ENCODE assay signal across 15 cellular contexts in genomic region chr1:172400073-172400737, GRCh38. TPM values are rescaled to one million over a fixed set of nuclear protein-coding genes. Genes with fewer than 3 reads are reported as not detected.
A peak's percentile ranks its signal among the peaks of the same experiment; 100 is the strongest.
DNase-seq lines count a peak whose midpoint lies in the region; ATAC-seq, FAIRE-seq and TF ChIP-seq lines count a peak whose summit lies in the region.
"Had no signal": no experiment of that assay in that cellular context is flagged by ENCODE, and none has a peak within 500 bp of the region (broad histone marks: within the 10 kb centered on the region; RNA-seq: fewer than 3 reads in every experiment).

No MANE protein-coding gene starts in this region.

- no peak for TF ChIP-seq RAD21 in K562 (CRISPR knock-in tag; conservative IDR thresholded peaks at IDR 0.05 in 1 of 2, IDR thresholded peaks at IDR 0.05 in 1 of 2)

- CTCF ChIA-PET in activated CD4-positive, alpha-beta memory T cell treated with anti-CD3 and anti-CD28 coated beads for 36 hours (lab: Charles Lee), result interaction anchor here (0.6 to 4.8 kb wide), 28 partner anchors 8 to 598 kb away, joined by 3 to 47 read pairs (median 4); partner anchors contain the start of gene C1orf105
- CTCF ChIA-PET in activated CD4-positive, alpha-beta memory T cell treated with anti-CD3 and anti-CD28 coated beads, Interleukin-2, amount 10 ng/mL, durations not matched to agents 7 days and 5 days (lab: Charles Lee), result interaction anchor here (0.7 to 3.3 kb wide), 20 partner anchors 9 to 415 kb away, joined by 3 to 27 read pairs (median 3); no protein-coding TSS in a partner anchor
- CTCF ChIA-PET in K562 (lab: Yijun Ruan, JAX; ENCODE audit: low intra/inter-chr PET ratio), result interaction anchor here (0.6 to 2.4 kb wide), 6 partner anchors 29 to 834 kb away, joined by 3 to 11 read pairs (median 5); no protein-coding TSS in a partner anchor

- H3K27me3 ChIP-seq in K562 (ENCODE audit: control insufficient read depth in 2 of 2, insufficient read depth in 2 of 2, low read length in 2 of 2), result 0 out of 5 replicates have a peak, but pooled peaks cover 0 to 4% of the 10 kb centered on the region in 2 experiments
- no peaks in the 10 kb centered on the region for H3K27me3 ChIP-seq in muscle layer of colon (ENCODE audit: control insufficient read depth in 1 of 2, insufficient read depth in 2 of 2, low read length in 2 of 2)
- H3K27me3 ChIP-seq in thoracic aorta (replicated peaks; ENCODE audit: insufficient read depth), result no peaks in the 10 kb centered on the region

- H3K4me1 ChIP-seq in K562 (replicated peaks in 1 of 2; ENCODE audit: control insufficient read depth in 2 of 2, insufficient read depth in 2 of 2, low read length in 2 of 2) (no peaks in the 10 kb centered on the region; a peak in 1 of 5 replicates), muscle layer of colon (ENCODE audit: insufficient read depth, low read length) (peaks cover 44% of the 10 kb centered on the region), thoracic aorta (ENCODE audit: control insufficient read depth in 1 of 2, low read depth in 2 of 2) (peaks cover 31 to 76% of the 10 kb centered on the region in 2 donors)

- H3K9ac ChIP-seq in K562 (ENCODE audit: insufficient read depth in 1 of 2, low read depth in 2 of 2, low read length in 2 of 2) (no peak overlapping the region), muscle layer of colon (ENCODE audit: low read length) (no peak overlapping the region)

- H3K27ac Mint-ChIP-seq in activated CD4-positive, alpha-beta memory T cell treated with anti-CD3 and anti-CD28 coated beads for 36 hours, result peak overlapping the region; percentile 3
- H3K27ac Mint-ChIP-seq in activated CD4-positive, alpha-beta memory T cell treated with anti-CD3 and anti-CD28 coated beads, Interleukin-2, amount 10 ng/mL, durations not matched to agents 7 days and 5 days, result no peak overlapping the region

- no TSS peak for BruUV-seq in K562 (replicated peaks; lab: Mats Ljungman, UMichigan)

- H3K36me3 ChIP-seq in K562 (ENCODE audit: control insufficient read depth, insufficient read depth, low read length) (no peaks in the 10 kb centered on the region), muscle layer of colon (ENCODE audit: insufficient read depth, low read length) (no peaks in the 10 kb centered on the region), thoracic aorta (no peaks in the 10 kb centered on the region)

- no peak for TF ChIP-seq EP300 in K562 (IDR thresholded peaks at IDR 0.05; ENCODE audit: low read length)

- H3K27me3 Mint-ChIP-seq in activated CD4-positive, alpha-beta memory T cell treated with anti-CD3 and anti-CD28 coated beads for 36 hours, result no peaks in the 10 kb centered on the region
- peaks cover 3% of the 10 kb centered on the region for H3K27me3 Mint-ChIP-seq in activated CD4-positive, alpha-beta memory T cell treated with anti-CD3 and anti-CD28 coated beads, Interleukin-2, amount 10 ng/mL, durations not matched to agents 7 days and 5 days
- H3K27me3 Mint-ChIP-seq: central memory CD8-positive, alpha-beta T cell had no signal

- FAIRE-seq in K562 (lab: Jason Lieb, UNC) (no peak), GM12891 (lab: Jason Lieb, UNC) (no peak)
- FAIRE-seq: HTR-8/SVneo had no signal

- no peak overlapping the region for H3K4me2 ChIP-seq in K562 (ENCODE audit: insufficient read depth, low read length)

- WGBS in K562 (ENCODE audit: insufficient coverage, low coverage, missing lambda C conversion rate), result 5% methylated on average over 6 of the region's 6 CpGs

- in situ Hi-C loops in K562 (cut with MboI), result no loop called here

- H3K4me3 Mint-ChIP-seq in activated CD4-positive, alpha-beta memory T cell treated with anti-CD3 and anti-CD28 coated beads for 36 hours, result no peak overlapping the region
- no peak overlapping the region for H3K4me3 Mint-ChIP-seq in activated CD4-positive, alpha-beta memory T cell treated with anti-CD3 and anti-CD28 coated beads, Interleukin-2, amount 10 ng/mL, durations not matched to agents 7 days and 5 days
- H3K4me3 Mint-ChIP-seq: activated CD8-positive, alpha-beta memory T cell treated with anti-CD3 and anti-CD28 coated beads, Interleukin-2, amount 10 ng/mL, durations not matched to agents 7 days and 5 days had no signal

- H3K79me2 ChIP-seq in K562 (ENCODE audit: control insufficient read depth, insufficient read depth, low read length), result no peaks in the 10 kb centered on the region

- H2AFZ ChIP-seq in K562 (ENCODE audit: low read depth, low read length), result no peak overlapping the region

- peaks cover 56% of the 10 kb centered on the region for H3K4me1 Mint-ChIP-seq in activated CD4-positive, alpha-beta memory T cell treated with anti-CD3 and anti-CD28 coated beads for 36 hours (ENCODE audit: low read depth)
- peaks cover 39% of the 10 kb centered on the region for H3K4me1 Mint-ChIP-seq in activated CD4-positive, alpha-beta memory T cell treated with anti-CD3 and anti-CD28 coated beads, Interleukin-2, amount 10 ng/mL, durations not matched to agents 7 days and 5 days

- ATAC-seq in K562 (no peak), thoracic aorta (ENCODE audit: insufficient number of reproducible peaks, low FRiP score, low read depth) (no peak)

- TF ChIP-seq POLR2A in K562 (conservative IDR thresholded peaks at IDR 0.05), result no peak
- no peak for TF ChIP-seq POLR2A in GM12891 (IDR thresholded peaks at IDR 0.05; ENCODE audit: low read depth, low read length)

- H3K36me3 Mint-ChIP-seq in activated CD4-positive, alpha-beta memory T cell treated with anti-CD3 and anti-CD28 coated beads for 36 hours, result no peaks in the 10 kb centered on the region
- no peaks in the 10 kb centered on the region for H3K36me3 Mint-ChIP-seq in activated CD4-positive, alpha-beta memory T cell treated with anti-CD3 and anti-CD28 coated beads, Interleukin-2, amount 10 ng/mL, durations not matched to agents 7 days and 5 days (ENCODE audit: low read depth)
- H3K36me3 Mint-ChIP-seq: activated CD8-positive, alpha-beta memory T cell treated with anti-CD3 and anti-CD28 coated beads, Interleukin-2, amount 10 ng/mL, durations not matched to agents 7 days and 5 days had no signal

- H3K9me1 ChIP-seq in K562 (ENCODE audit: control insufficient read depth, insufficient read depth, low read length), result no peaks in the 10 kb centered on the region

- no peak overlapping the region for H3K4me3 ChIP-seq in K562
- no peak overlapping the region for H3K4me3 ChIP-seq in muscle layer of colon (ENCODE audit: low read depth in 1 of 2, low read length in 2 of 2)
- H3K4me3 ChIP-seq in thoracic aorta, result peak overlapping the region; percentile 55

- no peak for TF ChIP-seq CTCF in K562 (IDR thresholded peaks at IDR 0.05 in 2 of 3, conservative IDR thresholded peaks at IDR 0.05 in 1 of 3; ENCODE audit: insufficient read depth in 2 of 3, low read depth in 1 of 3, low read length in 3 of 3)
- TF ChIP-seq CTCF in thoracic aorta (IDR thresholded peaks at IDR 0.05), result no peak

- no peaks in the 10 kb centered on the region for H3K9me3 ChIP-seq in K562 (replicated peaks; ENCODE audit: control insufficient read depth, insufficient read depth, low read depth, low read length)
- H3K9me3 ChIP-seq in muscle layer of colon (ENCODE audit: low read length), result no peaks in the 10 kb centered on the region
- H3K9me3 ChIP-seq in thoracic aorta, result no peaks in the 10 kb centered on the region

- H4K20me1 ChIP-seq in K562 (replicated peaks; ENCODE audit: control insufficient read depth, insufficient read depth, low read length), result no peaks in the 10 kb centered on the region

- POLR2A ChIA-PET in activated CD4-positive, alpha-beta memory T cell treated with anti-CD3 and anti-CD28 coated beads for 36 hours (lab: Charles Lee), result interaction anchor here (1.0 kb wide), 1 partner anchor 310 kb away, joined by 3 read pairs; no protein-coding TSS in a partner anchor
- POLR2A ChIA-PET in activated CD4-positive, alpha-beta memory T cell treated with anti-CD3 and anti-CD28 coated beads, Interleukin-2, amount 10 ng/mL, durations not matched to agents 7 days and 5 days (lab: Charles Lee), result interaction anchor here (1.4 kb wide), 1 partner anchor 42 kb away, joined by 10 read pairs; no protein-coding TSS in a partner anchor
- POLR2A ChIA-PET in K562 (lab: Yijun Ruan, JAX), result interaction anchor here (0.7 to 1.1 kb wide), 2 partner anchors 16 to 418 kb away, joined by 3 read pairs; no protein-coding TSS in a partner anchor

- DNase-seq in activated CD4-positive, alpha-beta memory T cell treated with anti-CD3 and anti-CD28 coated beads for 36 hours, result no peak
- no peak for DNase-seq in activated CD4-positive, alpha-beta memory T cell treated with anti-CD3 and anti-CD28 coated beads, Interleukin-2, amount 10 ng/mL, durations not matched to agents 7 days and 5 days
- DNase-seq in K562 (ENCODE audit: extremely low read depth in 1 of 4, low spot score in 3 of 4) (no peak), thoracic aorta (ENCODE audit: low spot score) (no peak), retina (no peak), hepatic stellate cell (ENCODE audit: low spot score) (no peak), GM12891 (ENCODE audit: insufficient read length, low spot score) (no peak)
- DNase-seq: 8988T; activated CD8-positive, alpha-beta memory T cell treated with anti-CD3 and anti-CD28 coated beads, Interleukin-2, amount 10 ng/mL, durations not matched to agents 7 days and 5 days; NCI-H2107 had no signal

- H3K9me3 Mint-ChIP-seq in activated CD4-positive, alpha-beta memory T cell treated with anti-CD3 and anti-CD28 coated beads for 36 hours, result no peaks in the 10 kb centered on the region
- H3K9me3 Mint-ChIP-seq in activated CD4-positive, alpha-beta memory T cell treated with anti-CD3 and anti-CD28 coated beads, Interleukin-2, amount 10 ng/mL, durations not matched to agents 7 days and 5 days, result no peaks in the 10 kb centered on the region
- H3K9me3 Mint-ChIP-seq: central memory CD8-positive, alpha-beta T cell had no signal

- intact Hi-C loops in activated CD4-positive, alpha-beta memory T cell treated with anti-CD3 and anti-CD28 coated beads for 36 hours (cut with micrococcal nuclease), result no loop called here
- intact Hi-C loops in K562 (cut with micrococcal nuclease), result no loop called here

- no peak overlapping the region for H3K27ac ChIP-seq in K562 (ENCODE audit: extremely low read depth, low read depth, low read length)
- peak overlapping the region; percentile 69 for H3K27ac ChIP-seq in muscle layer of colon (ENCODE audit: low read depth, low read length)
- H3K27ac ChIP-seq in thoracic aorta, result peak overlapping the region; percentile 91

RNA-seq across cellular contexts. Expression of gene C1orf105, which starts 20.3 kb away (rescaled TPM):
- not detected for total RNA-seq in activated CD4-positive, alpha-beta memory T cell treated with anti-CD3 and anti-CD28 coated beads for 36 hours
- total RNA-seq in activated CD4-positive, alpha-beta memory T cell treated with anti-CD3 and anti-CD28 coated beads, Interleukin-2, amount 10 ng/mL, durations not matched to agents 7 days and 5 days, result not detected
- total RNA-seq in K562 (2011; cell fraction: chromatin; rRNA removed; ENCODE audit: low replicate concordance), result not detected in 2 replicates
- total RNA-seq in K562 (2011; cell fraction: nucleolus; rRNA removed), result not detected in 2 replicates
- not detected in 2 replicates for total RNA-seq in K562 (2011; cell fraction: nucleoplasm; rRNA removed)
- total RNA-seq in K562 (2014; rRNA removed) (not detected in 2 replicates), K562 (2014; rRNA removed; fragmentation: Illumina TruSeq; extraction: Trizol) (not detected in 2 replicates), K562 (2015; rRNA removed; fragmentation: Illumina TruSeq; extraction: Trizol) (not detected in 2 replicates), K562 (2021) (not detected in 2 replicates), thoracic aorta (not detected)
- polyA plus RNA-seq in K562 (2011; rRNA removed) (0.08 TPM in 1 of 2 replicates, not detected in the other), K562 (2014; fragmentation: Illumina TruSeq; extraction: Trizol) (0.19 TPM in 1 of 2 replicates, not detected in the other), K562 (2014; fragmentation: Nextera tagmentation; extraction: Ambion mirVana) (not detected), K562 (2014; rRNA removed) (not detected in 2 replicates)
- polyA plus RNA-seq in K562 (2011; cell fraction: cytosol; rRNA removed), result not detected in 2 replicates
- polyA plus RNA-seq in K562 (2011; cell fraction: nucleus; rRNA removed), result not detected in 2 replicates
- not detected in 2 replicates for polyA plus RNA-seq in K562 (2012)
- polyA minus RNA-seq in K562 (2011; rRNA and poly(A)+ RNA removed), result not detected in 2 replicates
- polyA minus RNA-seq in K562 (2011; cell fraction: cytosol; rRNA and poly(A)+ RNA removed), result not detected in 2 replicates
- not detected in 2 replicates for polyA minus RNA-seq in K562 (2011; cell fraction: nucleus; rRNA and poly(A)+ RNA removed)
- not detected for polyA plus RNA-seq in GM12891 (2012; ENCODE audit: low read depth, missing spikeins)
- total RNA-seq: activated CD8-positive, alpha-beta memory T cell treated with anti-CD3 and anti-CD28 coated beads, Interleukin-2, amount 10 ng/mL, durations not matched to agents 7 days and 5 days; frontal cortex; SK-MEL-5 had no signal

RNA-seq across cellular contexts. Expression of gene PIGC, which starts 43.7 kb away (rescaled TPM):
- total RNA-seq in activated CD4-positive, alpha-beta memory T cell treated with anti-CD3 and anti-CD28 coated beads for 36 hours, result 10 to 100 TPM; 16.6 to 17.4 TPM
- total RNA-seq in activated CD4-positive, alpha-beta memory T cell treated with anti-CD3 and anti-CD28 coated beads, Interleukin-2, amount 10 ng/mL, durations not matched to agents 7 days and 5 days, result 10 to 100 TPM; 24.5 to 26.2 TPM
- total RNA-seq in K562 (2011; cell fraction: chromatin; rRNA removed; ENCODE audit: low replicate concordance), result 43.3 and 43.8 TPM in 2 replicates
- 42.9 and 48.8 TPM in 2 replicates for total RNA-seq in K562 (2011; cell fraction: nucleolus; rRNA removed)
- total RNA-seq in K562 (2011; cell fraction: nucleoplasm; rRNA removed), result 52.9 and 57.7 TPM in 2 replicates
- total RNA-seq in K562 (2014; rRNA removed) (30.5 and 34.4 TPM in 2 replicates), K562 (2014; rRNA removed; fragmentation: Illumina TruSeq; extraction: Trizol) (54.7 and 62.1 TPM in 2 replicates), K562 (2015; rRNA removed; fragmentation: Illumina TruSeq; extraction: Trizol) (44.5 and 46.0 TPM in 2 replicates), K562 (2021) (38.9 and 40.3 TPM in 2 replicates), thoracic aorta (10 to 100 TPM; 14.3 to 20.2 TPM)
- polyA plus RNA-seq in K562 (2011; rRNA removed) (59.3 and 60.4 TPM in 2 replicates), K562 (2014; fragmentation: Illumina TruSeq; extraction: Trizol) (56.4 and 59.3 TPM in 2 replicates), K562 (2014; fragmentation: Nextera tagmentation; extraction: Ambion mirVana) (10 to 100 TPM; 92.9 to 97.9 TPM), K562 (2014; rRNA removed) (39.1 and 49.9 TPM in 2 replicates)
- polyA plus RNA-seq in K562 (2011; cell fraction: cytosol; rRNA removed), result 50.8 and 72.2 TPM in 2 replicates
- polyA plus RNA-seq in K562 (2011; cell fraction: nucleus; rRNA removed), result 31.5 and 37.4 TPM in 2 replicates
- polyA plus RNA-seq in K562 (2012), result 49.3 and 58.4 TPM in 2 replicates
- polyA minus RNA-seq in K562 (2011; rRNA and poly(A)+ RNA removed), result 54.5 and 72.3 TPM in 2 replicates
- 14.7 and 28.0 TPM in 2 replicates for polyA minus RNA-seq in K562 (2011; cell fraction: cytosol; rRNA and poly(A)+ RNA removed)
- 22.5 and 45.2 TPM in 2 replicates for polyA minus RNA-seq in K562 (2011; cell fraction: nucleus; rRNA and poly(A)+ RNA removed)
- 16.2 TPM for polyA plus RNA-seq in GM12891 (2012; ENCODE audit: low read depth, missing spikeins)
